In genomic region chr13:46679369-46680180, GRCh38 we compare ENCODE assay signal across 9 cellular contexts.
DNase-seq lines count a peak whose midpoint lies in the region; ATAC-seq and TF ChIP-seq lines count a peak whose summit lies in the region.
"Had no signal": no experiment of that assay in that cellular context is flagged by ENCODE, and none has a peak within 500 bp of the region (broad histone marks: within the 10 kb centered on the region; RNA-seq: fewer than 3 reads in every experiment).

No MANE protein-coding gene starts in this region.

- no peaks in the 10 kb centered on the region for H3K27me3 ChIP-seq in BLaER1 treated with 17β-estradiol and CSF1 and Interleukin-3, amounts not matched to agents 10 nM and 100 nM
- H3K27me3 ChIP-seq in kidney epithelial cell (ENCODE audit: control insufficient read depth, insufficient read depth, low read length) (no peaks in the 10 kb centered on the region), testis (no peaks in the 10 kb centered on the region)

- peaks cover 16% of the 10 kb centered on the region for H3K4me1 Mint-ChIP-seq in activated naive CD4-positive, alpha-beta T cell treated with anti-CD3 and anti-CD28 coated beads for 36 hours (ENCODE audit: low read depth)

- intact Hi-C loops in activated naive CD4-positive, alpha-beta T cell treated with anti-CD3 and anti-CD28 coated beads for 36 hours (cut with micrococcal nuclease): loop anchor here (1.0 to 5.0 kb wide), 6 partner anchors 25 to 128 kb away; no protein-coding TSS in a partner anchor
- intact Hi-C loops in testis (cut with DNase I; ENCODE audit: low total_unique reads): no loop called here

- H3K4me3 ChIP-seq in BLaER1 treated with 17β-estradiol and CSF1 and Interleukin-3, amounts not matched to agents 10 nM and 100 nM: peak overlapping the region in 7 of 10 experiments; percentile 11 to 39 (median 30); a peak in 7 of 20 replicates
- no peak overlapping the region for H3K4me3 ChIP-seq in kidney epithelial cell (ENCODE audit: low read depth, low read length)
- H3K4me3 ChIP-seq in testis: no peak overlapping the region

- DNase-seq in activated naive CD4-positive, alpha-beta T cell treated with anti-CD3 and anti-CD28 coated beads for 36 hours: peak; percentile 45
- DNase-seq in kidney epithelial cell (ENCODE audit: low read depth) (no peak), testis (peak; percentile 39), NCI-H1417 treated with DMSO at 0.1 percent for 48 hours (lab: John Stamatoyannopoulos, UW) (no peak), KG1 (lab: John Stamatoyannopoulos, UW) (no peak)

- WGBS in testis, 2 donors: 35 to 44% methylated on average over 12 of the region's 12 CpGs

- peaks cover 10% of the 10 kb centered on the region for H3K36me3 Mint-ChIP-seq in activated naive CD4-positive, alpha-beta T cell treated with anti-CD3 and anti-CD28 coated beads for 36 hours (ENCODE audit: low read depth)

- peaks cover 0 to 59% (median 24%) of the 10 kb centered on the region in 11 experiments; a peak in 13 of 22 replicates for H4K20me1 ChIP-seq in BLaER1 treated with 17β-estradiol and CSF1 and Interleukin-3, amounts not matched to agents 10 nM and 100 nM

- H3K27ac ChIP-seq in BLaER1 treated with 17β-estradiol and CSF1 and Interleukin-3, amounts not matched to agents 10 nM and 100 nM: peak overlapping the region in 10 of 11 experiments; percentile 1 to 65 (median 44); a peak in 17 of 22 replicates
- peak overlapping the region; percentile 33 to 69 for H3K27ac ChIP-seq in testis

- no peak overlapping the region for H3K4me3 Mint-ChIP-seq in activated naive CD4-positive, alpha-beta T cell treated with anti-CD3 and anti-CD28 coated beads for 36 hours
- H3K4me3 Mint-ChIP-seq: nephron had no signal

- no peak overlapping the region for H3K27ac Mint-ChIP-seq in activated naive CD4-positive, alpha-beta T cell treated with anti-CD3 and anti-CD28 coated beads for 36 hours
- H3K27ac Mint-ChIP-seq: nephron had no signal

- peak overlapping the region; percentile 4 to 63 (median 47); a peak in 20 of 22 replicates for H3K9ac ChIP-seq in BLaER1 treated with 17β-estradiol and CSF1 and Interleukin-3, amounts not matched to agents 10 nM and 100 nM

- H3K9me3 Mint-ChIP-seq in activated naive CD4-positive, alpha-beta T cell treated with anti-CD3 and anti-CD28 coated beads for 36 hours: no peaks in the 10 kb centered on the region
- H3K9me3 Mint-ChIP-seq: nephron had no signal

- peaks cover 26 to 70% (median 57%) of the 10 kb centered on the region in 10 experiments for H3K4me1 ChIP-seq in BLaER1 treated with 17β-estradiol and CSF1 and Interleukin-3, amounts not matched to agents 10 nM and 100 nM
- H3K4me1 ChIP-seq in testis: peaks cover 7% of the 10 kb centered on the region

- H3K9me3 ChIP-seq in BLaER1 treated with 17β-estradiol and CSF1 and Interleukin-3, amounts not matched to agents 10 nM and 100 nM (replicated peaks in 1 of 11): no peaks in the 10 kb centered on the region
- no peaks in the 10 kb centered on the region for H3K9me3 ChIP-seq in testis

- peaks cover 5 to 51% (median 37%) of the 10 kb centered on the region in 11 experiments; a peak in 19 of 22 replicates for H3K36me3 ChIP-seq in BLaER1 treated with 17β-estradiol and CSF1 and Interleukin-3, amounts not matched to agents 10 nM and 100 nM
- H3K36me3 ChIP-seq in kidney epithelial cell (ENCODE audit: control insufficient read depth, insufficient read depth, low read length) (no peaks in the 10 kb centered on the region), testis (ENCODE audit: low read depth, missing control alignments) (no peaks in the 10 kb centered on the region)

- ATAC-seq in GM19043 (IDR thresholded peaks at IDR 0.05; ENCODE audit: low read depth, unreplicated experiment) (peak; percentile 85), HG03135 (IDR thresholded peaks at IDR 0.05; ENCODE audit: unreplicated experiment) (peak; percentile 80)

- H3K27me3 Mint-ChIP-seq in activated naive CD4-positive, alpha-beta T cell treated with anti-CD3 and anti-CD28 coated beads for 36 hours (ENCODE audit: low read depth): no peaks in the 10 kb centered on the region

- CTCF ChIA-PET in activated naive CD4-positive, alpha-beta T cell treated with anti-CD3 and anti-CD28 coated beads for 36 hours (lab: Charles Lee): interaction anchor here (0.6 to 3.1 kb wide), 4 partner anchors 46 to 130 kb away, joined by 3 to 13 read pairs (median 3); partner anchors contain the start of gene LRCH1

- H3K4me2 ChIP-seq in BLaER1 treated with 17β-estradiol and CSF1 and Interleukin-3, amounts not matched to agents 10 nM and 100 nM: peak overlapping the region; percentile 58 to 90 (median 74)

- TF ChIP-seq CTCF in kidney epithelial cell (IDR thresholded peaks at IDR 0.05; ENCODE audit: insufficient read depth, low read length, poor library complexity, severe bottlenecking) (peak; percentile 18), testis (IDR thresholded peaks at IDR 0.05) (no peak)

- TF ChIP-seq POLR2A in testis (IDR thresholded peaks at IDR 0.05): no peak

Comparison
In these comparisons a context has a peak if more than half of its experiments do, and no peak if none do; other contexts are left out.
1. H3K4me3 ChIP-seq: peak in BLaER1 treated with 17β-estradiol and CSF1 and Interleukin-3, amounts not matched to agents 10 nM and 100 nM (7 of 10); none in kidney epithelial cell (single experiment) and testis (0 of 2).
2. DNase-seq: peak in activated naive CD4-positive, alpha-beta T cell treated with anti-CD3 and anti-CD28 coated beads for 36 hours (single experiment) and testis (single experiment); none in kidney epithelial cell (single experiment), NCI-H1417 treated with DMSO at 0.1 percent for 48 hours (single experiment) and KG1 (single experiment).